13 cellular contexts compared by ENCODE assay signal in the genomic region with DNA sequence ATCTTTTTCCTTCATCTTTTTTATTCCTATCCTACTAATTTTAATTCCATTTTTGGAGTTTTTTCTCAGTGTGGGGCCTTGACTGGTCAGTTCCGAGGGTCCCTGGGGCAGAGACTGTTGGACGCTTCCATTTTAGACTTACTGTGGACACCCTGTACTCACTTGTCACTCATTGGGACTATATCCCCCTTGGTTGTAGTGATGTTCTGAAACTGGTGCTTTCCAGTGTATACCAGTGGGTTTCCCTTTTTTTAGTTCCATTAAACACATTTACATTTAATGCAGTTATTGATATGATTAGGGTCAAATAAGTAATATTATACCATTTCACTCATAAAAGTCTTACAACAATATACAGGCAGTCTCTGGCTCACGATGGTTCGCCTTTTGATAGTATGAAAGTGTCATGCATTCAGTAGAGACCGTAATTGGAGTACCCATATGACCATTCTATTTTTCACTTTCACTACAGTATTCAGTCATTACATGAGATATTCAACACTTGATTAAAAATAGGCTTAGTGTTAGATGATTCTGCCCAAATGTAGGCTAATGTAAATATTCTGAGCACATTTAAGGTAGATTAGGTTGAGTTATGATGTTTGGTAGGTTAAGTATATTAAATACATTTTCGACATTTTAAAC.
DNase-seq lines count a peak whose midpoint lies in the region; ATAC-seq and TF ChIP-seq lines count a peak whose summit lies in the region.
"Had no signal": no experiment of that assay in that cellular context is flagged by ENCODE, and none has a peak within 500 bp of the region (broad histone marks: within the 10 kb centered on the region; RNA-seq: fewer than 3 reads in every experiment).

No MANE protein-coding gene starts in this region.

- CTCF ChIA-PET in GM10248 (lab: Yijun Ruan, JAX) = no interaction called here

- H3K4me3 ChIP-seq in WERI-Rb-1 (ENCODE audit: low read depth, low read length) = no peak overlapping the region
- H3K4me3 ChIP-seq: HAP-1, SJSA1 had no signal

- no peaks in the 10 kb centered on the region for H3K9me3 ChIP-seq in WERI-Rb-1 (ENCODE audit: severe bottlenecking)
- H3K9me3 ChIP-seq: HAP-1, SJSA1 had no signal

- POLR2A ChIA-PET in GM10248 (lab: Yijun Ruan, JAX) = no interaction called here

- ATAC-seq in GM19035 (IDR thresholded peaks at IDR 0.05; ENCODE audit: unreplicated experiment) (peak; percentile 93), HG02759 (IDR thresholded peaks at IDR 0.05; ENCODE audit: unreplicated experiment) (peak; percentile 87), HG03520 (IDR thresholded peaks at IDR 0.05; ENCODE audit: unreplicated experiment) (peak; percentile 95), GM19397 (IDR thresholded peaks at IDR 0.05; ENCODE audit: unreplicated experiment) (no peak)

- H3K36me3 ChIP-seq in WERI-Rb-1 = peaks cover 7% of the 10 kb centered on the region; the same call in 1 of the 2 replicates

- TF ChIP-seq CTCF in GM10248 (IDR thresholded peaks at IDR 0.05; ENCODE audit: control extremely low read depth, extremely low read depth, low read depth, missing control alignments) (no peak), WERI-Rb-1 (IDR thresholded peaks at IDR 0.05; ENCODE audit: low read depth, low read length) (no peak)

- no peaks in the 10 kb centered on the region for H3K27me3 ChIP-seq in WERI-Rb-1 (ENCODE audit: insufficient read depth, low read depth, severe bottlenecking)
- H3K27me3 ChIP-seq: SJSA1 had no signal

- H3K27ac ChIP-seq in WERI-Rb-1 = no peak overlapping the region
- H3K27ac ChIP-seq: SJSA1 had no signal

- DNase-seq in GM10248 (ENCODE audit: extremely low spot score) (peak; percentile 39), NCI-H2029 (lab: John Stamatoyannopoulos, UW) (no peak), WERI-Rb-1 (no peak)
- no peak for DNase-seq in NK-92 treated with Interleukin-12 subunit alpha and Interleukin-12 subunit beta, amount 100 ng/mL, for 24 hours (lab: John Stamatoyannopoulos, UW)
- DNase-seq: activated CD4-positive, alpha-beta T cell treated with anti-CD3 and anti-CD28 coated beads, Interleukin-2, amount 10 ng/mL, durations not matched to agents 24 days and 14 days; Karpas-422; NCI-H526 had no signal
